13 cellular contexts compared by ENCODE assay signal in the genomic region with DNA sequence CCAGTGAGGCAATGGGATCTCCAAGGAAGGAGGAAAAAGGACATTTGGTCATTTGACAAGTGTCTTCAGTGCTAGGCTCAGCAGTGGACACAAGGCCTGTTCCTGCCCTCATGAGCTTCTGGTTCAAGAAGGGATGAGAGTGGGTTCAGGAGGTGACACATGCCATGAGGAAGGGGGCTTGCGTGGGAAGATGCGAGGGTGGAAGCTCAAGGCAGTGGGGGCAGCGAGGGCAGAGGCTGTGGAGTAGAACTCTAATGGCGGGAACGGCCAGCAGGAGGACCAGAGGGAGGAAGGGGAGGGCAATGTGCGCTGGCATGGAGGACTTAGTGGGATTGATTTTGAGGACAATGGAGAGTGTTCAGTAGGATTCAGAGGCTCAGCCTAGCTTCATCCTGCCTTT. TPM values are rescaled to one million over a fixed set of nuclear protein-coding genes. Genes with fewer than 3 reads are reported as not detected.
DNase-seq lines count a peak whose midpoint lies in the region; ATAC-seq and TF ChIP-seq lines count a peak whose summit lies in the region.
"Had no signal": no experiment of that assay in that cellular context is flagged by ENCODE, and none has a peak within 500 bp of the region (broad histone marks: within the 10 kb centered on the region; RNA-seq: fewer than 3 reads in every experiment).

No MANE protein-coding gene starts in this region.

- TF ChIP-seq CTCF in C4-2B (conservative IDR thresholded peaks at IDR 0.05) (no peak), VCaP (conservative IDR thresholded peaks at IDR 0.05) (no peak), esophagus squamous epithelium (IDR thresholded peaks at IDR 0.05) (no peak)

- no peak overlapping the region for H3K4me3 Mint-ChIP-seq in activated naive CD8-positive, alpha-beta T cell treated with anti-CD3 and anti-CD28 coated beads, Interleukin-2, amount 50 U/mL, for 24 hours
- H3K4me3 Mint-ChIP-seq: HFFc6 had no signal

- H3K36me3 Mint-ChIP-seq in activated naive CD8-positive, alpha-beta T cell treated with anti-CD3 and anti-CD28 coated beads, Interleukin-2, amount 50 U/mL, for 24 hours (ENCODE audit: low read depth), result peaks cover 4% of the 10 kb centered on the region

- H3K27ac ChIP-seq in C4-2B (peak overlapping the region; percentile 68), VCaP (peak overlapping the region; percentile 79), esophagus squamous epithelium (peak overlapping the region; percentile 77 to 97 (median 84)), rectal smooth muscle tissue (ENCODE audit: low read depth, low read length) (peak overlapping the region; percentile 65)

- H3K27me3 Mint-ChIP-seq in activated naive CD8-positive, alpha-beta T cell treated with anti-CD3 and anti-CD28 coated beads, Interleukin-2, amount 50 U/mL, for 24 hours, result no peaks in the 10 kb centered on the region
- H3K27me3 Mint-ChIP-seq: naive thymus-derived CD8-positive, alpha-beta T cell had no signal

- no peak for TF ChIP-seq POLR2A in esophagus squamous epithelium (IDR thresholded peaks at IDR 0.05)

- no peak for ATAC-seq in activated naive CD8-positive, alpha-beta T cell treated with anti-CD3 and anti-CD28 coated beads, Interleukin-2, amount 50 U/mL, for 24 hours
- ATAC-seq: naive thymus-derived CD8-positive, alpha-beta T cell had no signal

- H3K36me3 ChIP-seq in esophagus squamous epithelium (peaks cover 0 to 11% (median 0%) of the 10 kb centered on the region in 3 donors), rectal smooth muscle tissue (ENCODE audit: control insufficient read depth, insufficient read depth, low read length) (peaks cover 2% of the 10 kb centered on the region)

- H3K4me3 ChIP-seq in esophagus squamous epithelium, result peak overlapping the region in 2 of 4 donors; percentile 22 to 41
- H3K4me3 ChIP-seq in rectal smooth muscle tissue (ENCODE audit: low read length), result no peak overlapping the region

- no peak for DNase-seq in esophagus squamous epithelium (lab: John Stamatoyannopoulos, UW)
- DNase-seq in HCEC 1CT, result no peak
- DNase-seq in AG08396 (ENCODE audit: low spot score), result no peak
- no peak for DNase-seq in activated naive CD8-positive, alpha-beta T cell treated with anti-CD3 and anti-CD28 coated beads, Interleukin-2, amount 50 U/mL, for 24 hours
- no peak for DNase-seq in NCI-H82 treated with DMSO at 0.1 percent for 48 hours (lab: John Stamatoyannopoulos, UW; ENCODE audit: unreplicated experiment)
- DNase-seq: activated CD4-positive, alpha-beta T cell treated with anti-CD3 and anti-CD28 coated beads for 48 hours; activated effector memory CD4-positive, alpha-beta T cell treated with Interleukin-2 at 50 U/mL for 16 hours; HFFc6; naive thymus-derived CD8-positive, alpha-beta T cell; stimulated activated CD4-positive, alpha-beta T cell treated with anti-CD3 and anti-CD28 coated beads, Interleukin-15, amount 100 ng/mL, for 24 hours had no signal

- no peak overlapping the region for H3K27ac Mint-ChIP-seq in activated naive CD8-positive, alpha-beta T cell treated with anti-CD3 and anti-CD28 coated beads, Interleukin-2, amount 50 U/mL, for 24 hours
- H3K27ac Mint-ChIP-seq: HFFc6 had no signal

- no peak overlapping the region for H3K9ac ChIP-seq in rectal smooth muscle tissue (ENCODE audit: low read length)

- H3K4me1 Mint-ChIP-seq in activated naive CD8-positive, alpha-beta T cell treated with anti-CD3 and anti-CD28 coated beads, Interleukin-2, amount 50 U/mL, for 24 hours, result peaks cover 32% of the 10 kb centered on the region

- H3K9me3 Mint-ChIP-seq in activated naive CD8-positive, alpha-beta T cell treated with anti-CD3 and anti-CD28 coated beads, Interleukin-2, amount 50 U/mL, for 24 hours, result no peaks in the 10 kb centered on the region
- H3K9me3 Mint-ChIP-seq: HFFc6; naive thymus-derived CD8-positive, alpha-beta T cell had no signal

- H3K4me1 ChIP-seq in esophagus squamous epithelium (peaks cover 52 to 95% (median 68%) of the 10 kb centered on the region in 3 donors), rectal smooth muscle tissue (ENCODE audit: control insufficient read depth, insufficient read depth, low read length) (peaks cover 24% of the 10 kb centered on the region)

- H3K27me3 ChIP-seq in esophagus squamous epithelium (no peaks in the 10 kb centered on the region), rectal smooth muscle tissue (ENCODE audit: control insufficient read depth, insufficient read depth, low read length) (no peaks in the 10 kb centered on the region)

- intact Hi-C loops in esophagus squamous epithelium (cut with DNase I), result loop anchor here (5.0 kb wide), 1 partner anchor 44 kb away; no protein-coding TSS in a partner anchor

- WGBS in esophagus squamous epithelium, 2 donors, result 69 to 86% methylated on average over 6 of the region's 6 CpGs

- H3K9me3 ChIP-seq in esophagus squamous epithelium, result no peaks in the 10 kb centered on the region

RNA-seq across cellular contexts. Expression of gene PIK3R2, which starts 3.3 kb away (rescaled TPM):
- 10 to 100 TPM; 20.4 to 42.1 (median 29.1) TPM for total RNA-seq in esophagus squamous epithelium

RNA-seq across cellular contexts. Expression of gene IFI30, which starts 17.3 kb away (rescaled TPM):
- 10 to 100 TPM; 11.3 to 90.5 (median 25.7) TPM for total RNA-seq in esophagus squamous epithelium

RNA-seq across cellular contexts. Expression of gene MPV17L2, which starts 36.8 kb away (rescaled TPM):
- total RNA-seq in esophagus squamous epithelium, result 10 to 100 TPM; 10.6 to 23.5 (median 14.0) TPM

RNA-seq across cellular contexts. Expression of gene RAB3A, which starts 47.6 kb away (rescaled TPM):
- under 1 TPM in 3 of 4 donors, not detected in 1; 0.30 to 0.76 (median 0.44) TPM for total RNA-seq in esophagus squamous epithelium

RNA-seq across cellular contexts. Expression of gene MAST3, which starts 58.7 kb away (rescaled TPM):
- 1 to 10 TPM; 2.3 to 4.8 (median 4.1) TPM for total RNA-seq in esophagus squamous epithelium
